In the genomic region with DNA sequence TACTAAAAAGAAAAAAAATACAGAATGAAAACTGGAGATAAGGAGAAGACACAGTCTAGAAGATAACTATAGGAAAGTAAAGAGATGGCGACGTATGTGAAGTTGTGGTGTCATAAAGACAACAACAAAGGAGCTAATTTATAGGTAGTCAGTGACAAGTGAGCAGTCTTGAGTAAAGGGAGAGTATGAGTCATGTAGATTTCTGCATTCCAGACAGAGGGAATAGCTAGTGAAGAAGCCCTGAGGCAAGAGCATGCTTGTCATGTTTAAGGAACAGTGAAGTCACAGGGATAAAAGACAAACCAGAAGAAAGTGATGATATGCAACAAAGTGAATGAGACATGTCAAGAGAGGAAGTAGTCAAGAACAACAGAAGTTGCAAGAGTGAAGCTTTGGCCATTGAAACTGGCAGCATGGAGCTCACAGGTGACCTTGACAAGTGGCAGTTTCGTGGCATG, we compare ENCODE assay signal across 1 cellular context.
TF ChIP-seq lines count a peak whose summit lies in the region.

No MANE protein-coding gene starts in this region.

TF ChIP-seq in endothelial cell of umbilical vein, 7 proteins besides CTCF, POLR2A, EP300 and RAD21:
- TF ChIP-seq FOS (IDR thresholded peaks at IDR 0.05; ENCODE audit: borderline replicate concordance, insufficient read depth, low read length) (peak; percentile 9), POLR2AphosphoS5 (IDR thresholded peaks at IDR 0.05; ENCODE audit: insufficient read depth, low read depth, low read length) (no peak), GATA2 (IDR thresholded peaks at IDR 0.05; ENCODE audit: insufficient read depth, insufficient read length, low read depth, low read length) (no peak), EZH2 (IDR thresholded peaks at IDR 0.05; ENCODE audit: borderline replicate concordance, low read depth, low read length, severe bottlenecking) (no peak), MYC (IDR thresholded peaks at IDR 0.05; ENCODE audit: low read depth, low read length) (no peak), JUN (IDR thresholded peaks at IDR 0.05; ENCODE audit: borderline replicate concordance, insufficient read depth, insufficient read length, low read depth) (no peak)
- TF ChIP-seq, protein P1, sequence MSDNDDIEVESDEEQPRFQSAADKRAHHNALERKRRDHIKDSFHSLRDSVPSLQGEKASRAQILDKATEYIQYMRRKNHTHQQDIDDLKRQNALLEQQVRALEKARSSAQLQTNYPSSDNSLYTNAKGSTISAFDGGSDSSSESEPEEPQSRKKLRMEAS (IDR thresholded peaks at IDR 0.05; ENCODE audit: insufficient read depth, insufficient read length) = no peak
